In genomic region chr18:63290456-63291200, GRCh38 we compare ENCODE assay signal across 11 cellular contexts. TPM values are rescaled to one million over a fixed set of nuclear protein-coding genes. Genes with fewer than 3 reads are reported as not detected.
DNase-seq lines count a peak whose midpoint lies in the region; ATAC-seq and TF ChIP-seq lines count a peak whose summit lies in the region.
"Had no signal": no experiment of that assay in that cellular context is flagged by ENCODE, and none has a peak within 500 bp of the region (broad histone marks: within the 10 kb centered on the region; RNA-seq: fewer than 3 reads in every experiment).

No MANE protein-coding gene starts in this region.

- H3K27ac Mint-ChIP-seq in CD4-positive, alpha-beta T cell = no peak overlapping the region
- H3K27ac Mint-ChIP-seq in activated naive CD4-positive, alpha-beta T cell treated with anti-CD3 and anti-CD28 coated beads for 36 hours = peak overlapping the region; percentile 59
- no peak overlapping the region for H3K27ac Mint-ChIP-seq in natural killer cell treated with Interleukin-12 subunit alpha and Interleukin-12 subunit beta and Interleukin-15 and Interleukin-18, amount 100 ng/mL, for 72 hours

- TF ChIP-seq POLR2A in Peyer's patch (IDR thresholded peaks at IDR 0.05) = no peak

- intact Hi-C loops in CD4-positive, alpha-beta T cell (cut with DNase I, micrococcal nuclease) = loop anchor here in 1 of 2 experiments (5.0 kb wide), 1 partner anchor 38 kb away; no protein-coding TSS in a partner anchor
- intact Hi-C loops in activated naive CD4-positive, alpha-beta T cell treated with anti-CD3 and anti-CD28 coated beads for 36 hours (cut with micrococcal nuclease) = loop anchor here (5.0 kb wide), 1 partner anchor 33 kb away; no protein-coding TSS in a partner anchor
- intact Hi-C loops in sciatic nerve (cut with DNase I) = no loop called here

- H3K27me3 Mint-ChIP-seq in CD4-positive, alpha-beta T cell = no peaks in the 10 kb centered on the region
- no peaks in the 10 kb centered on the region for H3K27me3 Mint-ChIP-seq in activated naive CD4-positive, alpha-beta T cell treated with anti-CD3 and anti-CD28 coated beads for 36 hours (ENCODE audit: low read depth)
- no peaks in the 10 kb centered on the region for H3K27me3 Mint-ChIP-seq in natural killer cell treated with Interleukin-12 subunit alpha and Interleukin-12 subunit beta and Interleukin-15 and Interleukin-18, amount 100 ng/mL, for 72 hours

- ATAC-seq in CD4-positive, alpha-beta T cell (ENCODE audit: poor library complexity) = peak; percentile 78
- peak; percentile 36 to 48 for ATAC-seq in natural killer cell treated with Interleukin-12 subunit alpha and Interleukin-12 subunit beta and Interleukin-15 and Interleukin-18, amount 100 ng/mL, for 72 hours
- ATAC-seq in GM19463 (IDR thresholded peaks at IDR 0.05; ENCODE audit: unreplicated experiment) (no peak), sciatic nerve (no peak), HG03139 (IDR thresholded peaks at IDR 0.05; ENCODE audit: unreplicated experiment) (no peak)

- H3K4me3 Mint-ChIP-seq in CD4-positive, alpha-beta T cell = peak overlapping the region; percentile 82
- H3K4me3 Mint-ChIP-seq in activated naive CD4-positive, alpha-beta T cell treated with anti-CD3 and anti-CD28 coated beads for 36 hours = peak overlapping the region; percentile 54
- H3K4me3 Mint-ChIP-seq in natural killer cell treated with Interleukin-12 subunit alpha and Interleukin-12 subunit beta and Interleukin-15 and Interleukin-18, amount 100 ng/mL, for 72 hours = peak overlapping the region; percentile 63

- no peaks in the 10 kb centered on the region for H3K9me3 Mint-ChIP-seq in CD4-positive, alpha-beta T cell
- H3K9me3 Mint-ChIP-seq in activated naive CD4-positive, alpha-beta T cell treated with anti-CD3 and anti-CD28 coated beads for 36 hours = no peaks in the 10 kb centered on the region
- peaks cover 3% of the 10 kb centered on the region for H3K9me3 Mint-ChIP-seq in natural killer cell treated with Interleukin-12 subunit alpha and Interleukin-12 subunit beta and Interleukin-15 and Interleukin-18, amount 100 ng/mL, for 72 hours

- peak in 4 of 10 experiments; percentile 18 to 33 (median 29) for DNase-seq in CD4-positive, alpha-beta T cell
- DNase-seq in Peyer's patch (no peak), H4 (ENCODE audit: low spot score) (no peak), sciatic nerve (ENCODE audit: low spot score) (no peak)
- DNase-seq in activated naive CD4-positive, alpha-beta T cell treated with anti-CD3 and anti-CD28 coated beads for 36 hours = peak; percentile 58
- no peak for DNase-seq in natural killer cell treated with Interleukin-12 subunit alpha and Interleukin-12 subunit beta and Interleukin-15 and Interleukin-18, amount 100 ng/mL, for 72 hours (ENCODE audit: low spot score)
- DNase-seq: NCI-H1694 treated with DMSO at 0.1 percent for 48 hours had no signal

- peaks cover 5% of the 10 kb centered on the region for H3K4me1 Mint-ChIP-seq in CD4-positive, alpha-beta T cell (ENCODE audit: low read depth)
- peaks cover 4% of the 10 kb centered on the region for H3K4me1 Mint-ChIP-seq in activated naive CD4-positive, alpha-beta T cell treated with anti-CD3 and anti-CD28 coated beads for 36 hours (ENCODE audit: low read depth)
- peaks cover 3 to 50% of the 10 kb centered on the region in 2 donors for H3K4me1 Mint-ChIP-seq in natural killer cell treated with Interleukin-12 subunit alpha and Interleukin-12 subunit beta and Interleukin-15 and Interleukin-18, amount 100 ng/mL, for 72 hours (ENCODE audit: low read depth in 2 of 2)

- H3K27me3 ChIP-seq in CD4-positive, alpha-beta T cell (ENCODE audit: control insufficient read depth, insufficient read depth, low read length) = no peaks in the 10 kb centered on the region
- no peaks in the 10 kb centered on the region for H3K27me3 ChIP-seq in Peyer's patch
- H3K27me3 ChIP-seq: ascending aorta had no signal

- H3K36me3 ChIP-seq in Peyer's patch = no peaks in the 10 kb centered on the region
- H3K36me3 ChIP-seq: ascending aorta had no signal

- peaks cover 35% of the 10 kb centered on the region for H3K36me3 Mint-ChIP-seq in CD4-positive, alpha-beta T cell (ENCODE audit: low read depth)
- H3K36me3 Mint-ChIP-seq in activated naive CD4-positive, alpha-beta T cell treated with anti-CD3 and anti-CD28 coated beads for 36 hours (ENCODE audit: low read depth) = peaks cover 49% of the 10 kb centered on the region
- peaks cover 27% of the 10 kb centered on the region for H3K36me3 Mint-ChIP-seq in natural killer cell treated with Interleukin-12 subunit alpha and Interleukin-12 subunit beta and Interleukin-15 and Interleukin-18, amount 100 ng/mL, for 72 hours

- no peak for TF ChIP-seq CTCF in CD4-positive, alpha-beta T cell (IDR thresholded peaks at IDR 0.05)
- no peak for TF ChIP-seq CTCF in Peyer's patch (IDR thresholded peaks at IDR 0.05)

- POLR2A ChIA-PET in CD4-positive, alpha-beta T cell (lab: Charles Lee) = interaction anchor here (0.6 to 3.5 kb wide), 6 partner anchors 8 to 58 kb away, joined by 3 to 21 read pairs (median 4); partner anchors contain the start of gene BCL2

- CTCF ChIA-PET in CD4-positive, alpha-beta T cell (lab: Charles Lee) = interaction anchor here (0.7 to 2.1 kb wide), 3 partner anchors 9 to 132 kb away, joined by 3 to 8 read pairs (median 4); partner anchors contain the start of gene BCL2
- CTCF ChIA-PET in activated naive CD4-positive, alpha-beta T cell treated with anti-CD3 and anti-CD28 coated beads for 36 hours (lab: Charles Lee) = interaction anchor here (0.7 to 2.4 kb wide), 3 partner anchors 27 to 158 kb away, joined by 3 to 7 read pairs (median 3); no protein-coding TSS in a partner anchor

- H3K9me3 ChIP-seq in CD4-positive, alpha-beta T cell (ENCODE audit: control insufficient read depth, low read length) = no peaks in the 10 kb centered on the region
- H3K9me3 ChIP-seq in Peyer's patch = no peaks in the 10 kb centered on the region
- H3K9me3 ChIP-seq: ascending aorta had no signal

- no peak overlapping the region for H3K27ac ChIP-seq in CD4-positive, alpha-beta T cell (ENCODE audit: low read depth, low read length)
- H3K27ac ChIP-seq in Peyer's patch = peak overlapping the region; percentile 2 to 73 (median 18)
- H3K27ac ChIP-seq: C4-2B had no signal

- H3K4me1 ChIP-seq in Peyer's patch = peaks cover 0 to 23% (median 7%) of the 10 kb centered on the region in 4 donors

- no peak overlapping the region for H3K4me3 ChIP-seq in Peyer's patch
- H3K4me3 ChIP-seq: ascending aorta had no signal

RNA-seq across cellular contexts. Expression of gene BCL2, which starts 28.9 kb away (rescaled TPM):
- 10 to 100 TPM; 40.1 to 40.3 TPM for total RNA-seq in CD4-positive, alpha-beta T cell
- total RNA-seq in Peyer's patch (10 to 100 TPM; 16.2 to 54.5 (median 20.7) TPM), sciatic nerve (47.3 TPM)
- total RNA-seq in activated naive CD4-positive, alpha-beta T cell treated with anti-CD3 and anti-CD28 coated beads for 36 hours = 10 to 100 TPM; 48.4 to 49.6 TPM
- total RNA-seq in natural killer cell treated with Interleukin-12 subunit alpha and Interleukin-12 subunit beta and Interleukin-15 and Interleukin-18, amount 100 ng/mL, for 72 hours = 10 to 100 TPM; 61.7 to 84.7 TPM
- 2.7 and 2.9 TPM in 2 replicates for total RNA-seq in H4 (2014; rRNA removed; shearing (Covaris generic))

Comparison
In these comparisons a context has a peak if more than half of its experiments do, and no peak if none do; other contexts are left out.
1. ATAC-seq: peak in CD4-positive, alpha-beta T cell (single experiment) and natural killer cell treated with Interleukin-12 subunit alpha and Interleukin-12 subunit beta and Interleukin-15 and Interleukin-18, amount 100 ng/mL, for 72 hours (2 of 2); none in GM19463 (single experiment), sciatic nerve (single experiment) and HG03139 (single experiment).
2. Peak in every context shown above with its lines, with median percentiles within 50 percentile points of each other: H3K4me3 Mint-ChIP-seq.